12 cellular contexts compared by ENCODE assay signal in the genomic region with DNA sequence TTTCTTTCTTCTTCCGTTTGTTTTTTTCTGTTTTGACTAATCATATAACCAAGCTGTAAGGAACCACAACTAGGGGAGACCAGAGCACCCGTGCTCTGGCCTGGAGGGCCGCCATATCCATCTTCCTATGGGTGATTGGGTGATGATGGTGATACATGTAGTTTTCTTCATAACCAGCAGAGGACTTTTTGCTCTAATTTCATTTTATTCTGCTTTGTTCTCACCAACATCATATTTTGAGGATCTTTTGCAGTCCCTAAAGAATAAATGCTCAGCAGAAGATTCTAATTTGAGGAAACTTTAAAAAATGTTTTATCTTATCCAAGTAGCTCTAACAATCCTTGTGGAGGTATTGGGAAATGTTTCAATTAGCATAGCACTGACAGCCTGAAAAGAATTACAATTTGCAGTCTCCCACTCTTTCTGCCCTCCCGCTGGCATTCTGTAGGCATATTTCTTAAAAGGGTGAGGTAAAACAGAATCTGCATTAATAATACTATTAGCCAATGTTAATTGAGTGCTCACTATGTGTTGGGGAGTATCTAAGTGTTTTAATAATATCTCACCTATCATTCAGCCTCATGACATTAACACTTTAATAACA.
DNase-seq lines count a peak whose midpoint lies in the region; ATAC-seq and TF ChIP-seq lines count a peak whose summit lies in the region.
"Had no signal": no experiment of that assay in that cellular context is flagged by ENCODE, and none has a peak within 500 bp of the region (broad histone marks: within the 10 kb centered on the region; RNA-seq: fewer than 3 reads in every experiment).

No MANE protein-coding gene starts in this region.

- no peak overlapping the region for H3K27ac Mint-ChIP-seq in stimulated activated effector memory CD8-positive, alpha-beta T cell treated with anti-CD3 and anti-CD28 coated beads, Interleukin-12 subunit alpha, Interleukin-12 subunit beta, amount 100 ng/mL, for 72 hours
- H3K27ac Mint-ChIP-seq: CD8-positive, alpha-beta memory T cell had no signal

- no peak overlapping the region for H3K27ac ChIP-seq in heart right ventricle
- H3K27ac ChIP-seq: colonic mucosa had no signal

- H3K36me3 Mint-ChIP-seq in stimulated activated effector memory CD8-positive, alpha-beta T cell treated with anti-CD3 and anti-CD28 coated beads, Interleukin-12 subunit alpha, Interleukin-12 subunit beta, amount 100 ng/mL, for 72 hours: no peaks in the 10 kb centered on the region
- H3K36me3 Mint-ChIP-seq: CD8-positive, alpha-beta memory T cell had no signal

- intact Hi-C loops in heart right ventricle (cut with DNase I) (loop anchor here in 2 of 10 donors (5.0 kb wide), 2 partner anchors 167 to 198 kb away; no protein-coding TSS in a partner anchor), Right ventricle myocardium inferior (cut with DNase I) (no loop called here)

- H3K27me3 ChIP-seq in heart right ventricle: peaks cover 0 to 57% (median 38%) of the 10 kb centered on the region in 7 donors

- no peaks in the 10 kb centered on the region for H3K9me3 ChIP-seq in heart right ventricle
- H3K9me3 ChIP-seq: colonic mucosa had no signal

- no peaks in the 10 kb centered on the region for H3K4me1 Mint-ChIP-seq in stimulated activated effector memory CD8-positive, alpha-beta T cell treated with anti-CD3 and anti-CD28 coated beads, Interleukin-12 subunit alpha, Interleukin-12 subunit beta, amount 100 ng/mL, for 72 hours

- H3K4me3 ChIP-seq in heart right ventricle (no peak overlapping the region), foreskin fibroblast (ENCODE audit: low read depth in 1 of 2, low read length in 2 of 2) (no peak overlapping the region)
- H3K4me3 ChIP-seq: colonic mucosa had no signal

- WGBS in heart right ventricle, 2 donors: 72 to 75% methylated on average over 4 of the region's 4 CpGs

- TF ChIP-seq CTCF in heart right ventricle (IDR thresholded peaks at IDR 0.05) (peak in 6 of 9 donors; percentile 12 to 38 (median 21)), foreskin fibroblast (IDR thresholded peaks at IDR 0.05; ENCODE audit: low read depth, low read length) (peak; percentile 38)

- ATAC-seq in heart right ventricle (no peak), Right ventricle myocardium inferior (no peak), SK-N-SH treated with all-trans-retinoic acid at 6 μM for 48 hours (peak; percentile 19; the same call in 1 of the 3 replicates), HG02588 (IDR thresholded peaks at IDR 0.05; ENCODE audit: unreplicated experiment) (no peak)
- ATAC-seq in stimulated activated effector memory CD8-positive, alpha-beta T cell treated with anti-CD3 and anti-CD28 coated beads, Interleukin-12 subunit alpha, Interleukin-12 subunit beta, amount 100 ng/mL, for 72 hours: no peak

- DNase-seq in heart right ventricle (no peak), Right ventricle myocardium inferior (ENCODE audit: missing footprints) (no peak), foreskin fibroblast (peak in 1 of 2 donors; percentile 54), NCI-H2171 (lab: John Stamatoyannopoulos, UW) (no peak)
- DNase-seq in stimulated activated effector memory CD8-positive, alpha-beta T cell treated with anti-CD3 and anti-CD28 coated beads, Interleukin-12 subunit alpha, Interleukin-12 subunit beta, amount 100 ng/mL, for 72 hours (ENCODE audit: low spot score in 2 of 2): no peak
- no peak for DNase-seq in activated CD4-positive, alpha-beta T cell treated with anti-CD3 and anti-CD28 coated beads for 48 hours
- DNase-seq: activated CD8-positive, alpha-beta memory T cell treated with anti-CD3 and anti-CD28 coated beads, Interleukin-2, amount 50 U/mL, for 48 hours; CD8-positive, alpha-beta memory T cell; colonic mucosa; T-helper 2 cell had no signal

- H3K4me1 ChIP-seq in heart right ventricle: peaks cover 0 to 5% (median 0%) of the 10 kb centered on the region in 9 donors
- H3K4me1 ChIP-seq: colonic mucosa had no signal

- peaks cover 4% of the 10 kb centered on the region for H3K9me3 Mint-ChIP-seq in stimulated activated effector memory CD8-positive, alpha-beta T cell treated with anti-CD3 and anti-CD28 coated beads, Interleukin-12 subunit alpha, Interleukin-12 subunit beta, amount 100 ng/mL, for 72 hours

- no peak overlapping the region for H3K4me3 Mint-ChIP-seq in stimulated activated effector memory CD8-positive, alpha-beta T cell treated with anti-CD3 and anti-CD28 coated beads, Interleukin-12 subunit alpha, Interleukin-12 subunit beta, amount 100 ng/mL, for 72 hours
- H3K4me3 Mint-ChIP-seq: CD8-positive, alpha-beta memory T cell had no signal

- H3K36me3 ChIP-seq in heart right ventricle: no peaks in the 10 kb centered on the region
- H3K36me3 ChIP-seq: colonic mucosa had no signal

TF ChIP-seq in SK-N-SH treated with all-trans-retinoic acid at 6 μM for 48 hours, 23 proteins besides CTCF, POLR2A, EP300 and RAD21 (continues in another document):
- no peak for TF ChIP-seq OSR1 (CRISPR knock-in tag; IDR thresholded peaks at IDR 0.05)
- no peak for TF ChIP-seq ZNF8 (CRISPR knock-in tag; IDR thresholded peaks at IDR 0.05)
- TF ChIP-seq ISL1 (CRISPR knock-in tag; IDR thresholded peaks at IDR 0.05): no peak
- TF ChIP-seq ZFP3 (CRISPR knock-in tag; IDR thresholded peaks at IDR 0.05): no peak
- TF ChIP-seq, protein P1, sequence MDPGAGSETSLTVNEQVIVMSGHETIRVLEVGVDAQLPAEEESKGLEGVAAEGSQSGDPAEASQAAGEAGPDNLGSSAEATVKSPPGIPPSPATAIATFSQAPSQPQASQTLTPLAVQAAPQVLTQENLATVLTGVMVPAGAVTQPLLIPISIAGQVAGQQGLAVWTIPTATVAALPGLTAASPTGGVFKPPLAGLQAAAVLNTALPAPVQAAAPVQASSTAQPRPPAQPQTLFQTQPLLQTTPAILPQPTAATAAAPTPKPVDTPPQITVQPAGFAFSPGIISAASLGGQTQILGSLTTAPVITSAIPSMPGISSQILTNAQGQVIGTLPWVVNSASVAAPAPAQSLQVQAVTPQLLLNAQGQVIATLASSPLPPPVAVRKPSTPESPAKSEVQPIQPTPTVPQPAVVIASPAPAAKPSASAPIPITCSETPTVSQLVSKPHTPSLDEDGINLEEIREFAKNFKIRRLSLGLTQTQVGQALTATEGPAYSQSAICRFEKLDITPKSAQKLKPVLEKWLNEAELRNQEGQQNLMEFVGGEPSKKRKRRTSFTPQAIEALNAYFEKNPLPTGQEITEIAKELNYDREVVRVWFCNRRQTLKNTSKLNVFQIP (CRISPR knock-in tag; IDR thresholded peaks at IDR 0.05; ENCODE audit: borderline replicate concordance, low read depth): no peak
- TF ChIP-seq, protein P2, sequence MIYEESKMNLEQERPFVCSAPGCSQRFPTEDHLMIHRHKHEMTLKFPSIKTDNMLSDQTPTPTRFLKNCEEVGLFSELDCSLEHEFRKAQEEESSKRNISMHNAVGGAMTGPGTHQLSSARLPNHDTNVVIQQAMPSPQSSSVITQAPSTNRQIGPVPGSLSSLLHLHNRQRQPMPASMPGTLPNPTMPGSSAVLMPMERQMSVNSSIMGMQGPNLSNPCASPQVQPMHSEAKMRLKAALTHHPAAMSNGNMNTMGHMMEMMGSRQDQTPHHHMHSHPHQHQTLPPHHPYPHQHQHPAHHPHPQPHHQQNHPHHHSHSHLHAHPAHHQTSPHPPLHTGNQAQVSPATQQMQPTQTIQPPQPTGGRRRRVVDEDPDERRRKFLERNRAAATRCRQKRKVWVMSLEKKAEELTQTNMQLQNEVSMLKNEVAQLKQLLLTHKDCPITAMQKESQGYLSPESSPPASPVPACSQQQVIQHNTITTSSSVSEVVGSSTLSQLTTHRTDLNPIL (CRISPR knock-in tag; IDR thresholded peaks at IDR 0.05; ENCODE audit: low read depth): no peak
- TF ChIP-seq, protein P3, sequence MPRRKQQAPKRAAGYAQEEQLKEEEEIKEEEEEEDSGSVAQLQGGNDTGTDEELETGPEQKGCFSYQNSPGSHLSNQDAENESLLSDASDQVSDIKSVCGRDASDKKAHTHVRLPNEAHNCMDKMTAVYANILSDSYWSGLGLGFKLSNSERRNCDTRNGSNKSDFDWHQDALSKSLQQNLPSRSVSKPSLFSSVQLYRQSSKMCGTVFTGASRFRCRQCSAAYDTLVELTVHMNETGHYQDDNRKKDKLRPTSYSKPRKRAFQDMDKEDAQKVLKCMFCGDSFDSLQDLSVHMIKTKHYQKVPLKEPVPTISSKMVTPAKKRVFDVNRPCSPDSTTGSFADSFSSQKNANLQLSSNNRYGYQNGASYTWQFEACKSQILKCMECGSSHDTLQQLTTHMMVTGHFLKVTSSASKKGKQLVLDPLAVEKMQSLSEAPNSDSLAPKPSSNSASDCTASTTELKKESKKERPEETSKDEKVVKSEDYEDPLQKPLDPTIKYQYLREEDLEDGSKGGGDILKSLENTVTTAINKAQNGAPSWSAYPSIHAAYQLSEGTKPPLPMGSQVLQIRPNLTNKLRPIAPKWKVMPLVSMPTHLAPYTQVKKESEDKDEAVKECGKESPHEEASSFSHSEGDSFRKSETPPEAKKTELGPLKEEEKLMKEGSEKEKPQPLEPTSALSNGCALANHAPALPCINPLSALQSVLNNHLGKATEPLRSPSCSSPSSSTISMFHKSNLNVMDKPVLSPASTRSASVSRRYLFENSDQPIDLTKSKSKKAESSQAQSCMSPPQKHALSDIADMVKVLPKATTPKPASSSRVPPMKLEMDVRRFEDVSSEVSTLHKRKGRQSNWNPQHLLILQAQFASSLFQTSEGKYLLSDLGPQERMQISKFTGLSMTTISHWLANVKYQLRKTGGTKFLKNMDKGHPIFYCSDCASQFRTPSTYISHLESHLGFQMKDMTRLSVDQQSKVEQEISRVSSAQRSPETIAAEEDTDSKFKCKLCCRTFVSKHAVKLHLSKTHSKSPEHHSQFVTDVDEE (CRISPR knock-in tag; IDR thresholded peaks at IDR 0.05): no peak
- no peak for TF ChIP-seq TOX (CRISPR knock-in tag; IDR thresholded peaks at IDR 0.05; ENCODE audit: borderline replicate concordance)
- TF ChIP-seq ZNF70 (CRISPR knock-in tag; IDR thresholded peaks at IDR 0.05): no peak
- TF ChIP-seq PPARA (CRISPR knock-in tag; IDR thresholded peaks at IDR 0.05; ENCODE audit: borderline replicate concordance): no peak
- TF ChIP-seq ZNF565 (CRISPR knock-in tag; conservative IDR thresholded peaks at IDR 0.05; ENCODE audit: low read depth): no peak
- TF ChIP-seq, protein P4, sequence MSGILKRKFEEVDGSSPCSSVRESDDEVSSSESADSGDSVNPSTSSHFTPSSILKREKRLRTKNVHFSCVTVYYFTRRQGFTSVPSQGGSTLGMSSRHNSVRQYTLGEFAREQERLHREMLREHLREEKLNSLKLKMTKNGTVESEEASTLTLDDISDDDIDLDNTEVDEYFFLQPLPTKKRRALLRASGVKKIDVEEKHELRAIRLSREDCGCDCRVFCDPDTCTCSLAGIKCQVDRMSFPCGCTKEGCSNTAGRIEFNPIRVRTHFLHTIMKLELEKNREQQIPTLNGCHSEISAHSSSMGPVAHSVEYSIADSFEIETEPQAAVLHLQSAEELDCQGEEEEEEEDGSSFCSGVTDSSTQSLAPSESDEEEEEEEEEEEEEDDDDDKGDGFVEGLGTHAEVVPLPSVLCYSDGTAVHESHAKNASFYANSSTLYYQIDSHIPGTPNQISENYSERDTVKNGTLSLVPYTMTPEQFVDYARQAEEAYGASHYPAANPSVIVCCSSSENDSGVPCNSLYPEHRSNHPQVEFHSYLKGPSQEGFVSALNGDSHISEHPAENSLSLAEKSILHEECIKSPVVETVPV (CRISPR knock-in tag; IDR thresholded peaks at IDR 0.05): no peak
- no peak for TF ChIP-seq SNAI2 (CRISPR knock-in tag; IDR thresholded peaks at IDR 0.05)
